ENCODE assay signal across 8 cellular contexts in the genomic region with DNA sequence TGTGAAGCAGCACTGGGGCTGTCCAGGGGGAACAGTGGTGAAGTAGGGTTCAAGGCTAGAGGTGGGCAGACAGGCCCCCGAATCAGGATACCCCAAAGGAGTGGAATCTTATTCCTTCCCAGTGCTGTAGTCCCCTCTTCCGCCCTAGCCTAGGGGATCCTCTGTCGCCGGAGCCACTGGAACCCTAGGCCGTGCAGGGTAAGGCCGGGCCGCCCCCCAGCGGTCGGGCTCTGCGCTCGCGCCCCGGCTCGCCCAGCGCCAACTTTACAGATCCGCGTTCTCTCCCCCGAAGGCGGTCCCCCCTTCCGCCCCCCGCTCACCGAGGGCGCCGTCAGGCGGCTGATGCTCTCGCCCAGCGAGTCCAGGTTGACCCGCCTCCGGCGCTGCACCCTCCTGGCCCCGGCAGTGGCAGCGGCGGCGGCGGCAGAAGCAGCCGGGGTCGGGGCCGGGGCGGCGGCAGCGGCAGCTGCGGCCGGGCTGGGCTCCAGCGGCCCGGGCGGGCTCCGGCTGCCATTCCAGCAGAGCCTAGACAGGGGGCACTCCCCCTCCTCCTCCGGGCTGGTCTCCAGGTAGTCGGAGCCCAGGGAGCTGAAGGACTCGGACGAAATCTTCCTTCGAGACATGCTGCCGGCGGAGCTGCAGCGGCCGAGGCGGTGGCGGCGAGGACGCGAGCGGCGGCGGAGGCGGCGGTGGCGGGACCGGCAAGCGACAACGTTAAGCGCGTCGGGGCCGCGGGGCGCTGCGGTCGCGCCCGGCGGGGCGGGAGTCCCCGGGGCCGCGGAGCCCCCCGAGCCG. TPM values are rescaled to one million over a fixed set of nuclear protein-coding genes. Genes with fewer than 3 reads are reported as not detected.
A peak's percentile ranks its signal among the peaks of the same experiment; 100 is the strongest.
DNase-seq lines count a peak whose midpoint lies in the region; ATAC-seq and TF ChIP-seq lines count a peak whose summit lies in the region.

No MANE protein-coding gene starts in this region.

- TF ChIP-seq CTCF in GM12875 (IDR thresholded peaks at IDR 0.05; ENCODE audit: borderline replicate concordance, insufficient read depth, low read depth, low read length) = peak; percentile 62
- peak; percentile 69 for TF ChIP-seq CTCF in hepatocyte (IDR thresholded peaks at IDR 0.05; ENCODE audit: poor library complexity)
- peak; percentile 65 for TF ChIP-seq CTCF in retinal pigment epithelial cell (conservative IDR thresholded peaks at IDR 0.05; ENCODE audit: low read depth, low read length)

- peaks cover 5% of the 10 kb centered on the region for H3K79me2 ChIP-seq in hepatocyte

- H3K36me3 ChIP-seq in hepatocyte (replicated peaks; ENCODE audit: insufficient read depth, low read depth) = no peaks in the 10 kb centered on the region
- no peaks in the 10 kb centered on the region for H3K36me3 ChIP-seq in effector memory CD4-positive, alpha-beta T cell (ENCODE audit: control insufficient read depth, insufficient read depth, low read length)

- peak overlapping the region; percentile 32 for H3K27ac ChIP-seq in hepatocyte
- H3K27ac ChIP-seq in effector memory CD4-positive, alpha-beta T cell (ENCODE audit: insufficient read depth, low read length, poor library complexity, severe bottlenecking) = no peak overlapping the region

- peak; percentile 80 for ATAC-seq in HG02870 (IDR thresholded peaks at IDR 0.05; ENCODE audit: unreplicated experiment)

- peaks cover 7% of the 10 kb centered on the region for H3K27me3 ChIP-seq in hepatocyte
- peaks cover 7% of the 10 kb centered on the region for H3K27me3 ChIP-seq in effector memory CD4-positive, alpha-beta T cell (replicated peaks; ENCODE audit: control insufficient read depth, insufficient read depth, low read length, poor library complexity, severe bottlenecking)

- H3K4me3 ChIP-seq in GM12875 (ENCODE audit: low read depth, low read length) (peak overlapping the region; percentile 46), hepatocyte (peak overlapping the region; percentile 46), retinal pigment epithelial cell (ENCODE audit: low read length) (peak overlapping the region; percentile 51)
- no peak overlapping the region for H3K4me3 ChIP-seq in effector memory CD4-positive, alpha-beta T cell (ENCODE audit: insufficient read depth, low read depth, low read length, poor library complexity, severe bottlenecking)

- peak overlapping the region; percentile 55 for H2AFZ ChIP-seq in hepatocyte

- under 1% methylated on average over 33 of the region's 87 CpGs for WGBS in hepatocyte (ENCODE audit: low lambda C conversion rate, missing lambda C conversion rate)

- peaks cover 4% of the 10 kb centered on the region for H3K4me1 ChIP-seq in hepatocyte (ENCODE audit: insufficient read depth)
- H3K4me1 ChIP-seq in effector memory CD4-positive, alpha-beta T cell (ENCODE audit: control insufficient read depth, insufficient read depth, low read length, poor library complexity, severe bottlenecking) = no peaks in the 10 kb centered on the region

- no peaks in the 10 kb centered on the region for H4K20me1 ChIP-seq in hepatocyte (ENCODE audit: insufficient read depth, poor library complexity, severe bottlenecking)

- DNase-seq in AG08395 (ENCODE audit: low spot score) = peak; percentile 25
- peak; percentile 55 for DNase-seq in NCI-H2196 (lab: John Stamatoyannopoulos, UW; ENCODE audit: unreplicated experiment)
- peak in 53 of 58 donors; percentile 6 to 82 (median 50) for DNase-seq in anterior cingulate cortex (lab: John Stamatoyannopoulos, UW)
- peak; percentile 84 for DNase-seq in hepatocyte (ENCODE audit: low spot score)
- DNase-seq in retinal pigment epithelial cell (ENCODE audit: low read depth) = no peak
- DNase-seq in effector memory CD4-positive, alpha-beta T cell = no peak

- no peaks in the 10 kb centered on the region for H3K9me2 ChIP-seq in hepatocyte (replicated peaks; ENCODE audit: insufficient read depth)

- H3K9me3 ChIP-seq in hepatocyte (ENCODE audit: low read depth) = no peaks in the 10 kb centered on the region
- no peaks in the 10 kb centered on the region for H3K9me3 ChIP-seq in effector memory CD4-positive, alpha-beta T cell (ENCODE audit: control insufficient read depth, low read length)

- H3K4me2 ChIP-seq in hepatocyte = peak overlapping the region; percentile 100

RNA-seq across cellular contexts. Expression of gene GUCY1A2, which starts 0.6 kb away (rescaled TPM):
- total RNA-seq in hepatocyte = 8.4 and 9.1 TPM in 2 replicates
- 1.3 and 3.3 TPM in 2 replicates for polyA plus RNA-seq in hepatocyte

Comparison
In these comparisons a context has a peak if more than half of its experiments do, and no peak if none do; other contexts are left out.
1. DNase-seq: peak in AG08395 (single experiment), NCI-H2196 (single experiment), anterior cingulate cortex (53 of 58) and hepatocyte (single experiment); none in retinal pigment epithelial cell (single experiment) and effector memory CD4-positive, alpha-beta T cell (0 of 3).
2. Peak in every context shown above with its lines, with median percentiles within 50 percentile points of each other: CTCF ChIP-seq.